Comparison of ENCODE assay signal across 29 cellular contexts in genomic region chr3:140720242-140720641, GRCh38. TPM values are rescaled to one million over a fixed set of nuclear protein-coding genes. Genes with fewer than 3 reads are reported as not detected.
DNase-seq lines count a peak whose midpoint lies in the region; ATAC-seq and TF ChIP-seq lines count a peak whose summit lies in the region.
"Had no signal": no experiment of that assay in that cellular context is flagged by ENCODE, and none has a peak within 500 bp of the region (broad histone marks: within the 10 kb centered on the region; RNA-seq: fewer than 3 reads in every experiment).

No MANE protein-coding gene starts in this region.

- peak overlapping the region; percentile 70 for H3K27ac ChIP-seq in left ventricle myocardium inferior (replicated peaks)
- H3K27ac ChIP-seq in aorta (ENCODE audit: low read depth in 1 of 2, low read length in 2 of 2) = no peak overlapping the region

- H3K9me3 ChIP-seq in left ventricle myocardium inferior (replicated peaks) (no peaks in the 10 kb centered on the region), aorta (ENCODE audit: control insufficient read depth, low read length) (no peaks in the 10 kb centered on the region)

- no peaks in the 10 kb centered on the region for H3K36me3 ChIP-seq in left ventricle myocardium inferior
- H3K36me3 ChIP-seq in aorta (ENCODE audit: control insufficient read depth in 1 of 2, insufficient read depth in 2 of 2, low read length in 1 of 2) = no peaks in the 10 kb centered on the region

- ATAC-seq in sciatic nerve = peak; percentile 89
- peak; percentile 65 for ATAC-seq in aorta (ENCODE audit: low FRiP score)
- ATAC-seq in GM18907 (IDR thresholded peaks at IDR 0.05; ENCODE audit: unreplicated experiment) = no peak
- ATAC-seq: activated naive CD8-positive, alpha-beta T cell treated with anti-CD3 and anti-CD28 coated beads, Interleukin-2, amount 50 U/mL, for 24 hours; HCT116 had no signal

- DNase-seq in choroid plexus epithelial cell (ENCODE audit: low read depth) (peak; percentile 27), left ventricle myocardium inferior (peak; percentile 22), sciatic nerve (ENCODE audit: low spot score) (no peak), aorta (no peak), NCI-H1048 (lab: John Stamatoyannopoulos, UW) (no peak), Kasumi-1 (lab: John Stamatoyannopoulos, UW) (no peak)
- DNase-seq: activated CD4-positive, alpha-beta T cell treated with anti-CD3 and anti-CD28 coated beads, Interleukin-2, amount 50 U/mL, for 48 hours; activated CD4-positive, CD25-positive, alpha-beta regulatory T cell; activated effector memory CD4-positive, alpha-beta T cell treated with Interleukin-2 at 50 U/mL for 16 hours; activated naive CD8-positive, alpha-beta T cell treated with anti-CD3 and anti-CD28 coated beads, Interleukin-2, amount 50 U/mL, for 24 hours; CD4-positive, alpha-beta memory T cell; cortex of kidney; DMS153; immature natural killer cell; KG1; NCI-H1930; NCI-H345; NCI-H82; OCI-M1; T1000 had no signal

- no peak overlapping the region for H3K4me3 ChIP-seq in choroid plexus epithelial cell (ENCODE audit: low read depth, low read length)
- H3K4me3 ChIP-seq in left ventricle myocardium inferior = no peak overlapping the region
- no peak overlapping the region for H3K4me3 ChIP-seq in aorta (ENCODE audit: low read length in 2 of 2)

- H3K27me3 ChIP-seq in left ventricle myocardium inferior (ENCODE audit: low read depth) = no peaks in the 10 kb centered on the region
- no peaks in the 10 kb centered on the region for H3K27me3 ChIP-seq in aorta (ENCODE audit: control insufficient read depth in 1 of 2, insufficient read depth in 2 of 2, low read length in 1 of 2)

- no peak for TF ChIP-seq CTCF in choroid plexus epithelial cell (conservative IDR thresholded peaks at IDR 0.05; ENCODE audit: low read depth, low read length)
- no peak for TF ChIP-seq CTCF in left ventricle myocardium inferior (IDR thresholded peaks at IDR 0.05; ENCODE audit: borderline replicate concordance)

- WGBS in aorta, 2 donors = 33 to 35% methylated on average over 2 of the region's 2 CpGs

- intact Hi-C loops in left ventricle myocardium inferior (cut with micrococcal nuclease) = no loop called here
- intact Hi-C loops in sciatic nerve (cut with DNase I) = no loop called here
- intact Hi-C loops in aorta (cut with DNase I) = no loop called here

- H3K4me1 ChIP-seq in left ventricle myocardium inferior = peaks cover 10% of the 10 kb centered on the region
- H3K4me1 ChIP-seq in aorta (ENCODE audit: control insufficient read depth in 1 of 2, insufficient read depth in 2 of 2, low read length in 2 of 2) = no peaks in the 10 kb centered on the region

RNA-seq across cellular contexts. Expression of gene TRIM42, which starts 42.4 kb away (rescaled TPM):
- total RNA-seq in left ventricle myocardium inferior (not detected), sciatic nerve (not detected), aorta (not detected)
- not detected for polyA plus RNA-seq in aorta
- total RNA-seq: CD4-positive, alpha-beta memory T cell; fibroblast of lung; G401; HT1080; lower leg skin; mononuclear cell; renal cortical epithelial cell; subcutaneous adipose tissue had no signal
- polyA plus RNA-seq: CD4-positive, alpha-beta memory T cell; fibroblast of lung; immature natural killer cell had no signal

Comparison
In these comparisons a context has a peak if more than half of its experiments do, and no peak if none do; other contexts are left out.
1. DNase-seq: peak in choroid plexus epithelial cell (single experiment) and left ventricle myocardium inferior (single experiment); none in sciatic nerve (single experiment), aorta (0 of 2), NCI-H1048 (single experiment) and Kasumi-1 (0 of 2).